Comparison of ENCODE assay signal across 9 cellular contexts in the genomic region with DNA sequence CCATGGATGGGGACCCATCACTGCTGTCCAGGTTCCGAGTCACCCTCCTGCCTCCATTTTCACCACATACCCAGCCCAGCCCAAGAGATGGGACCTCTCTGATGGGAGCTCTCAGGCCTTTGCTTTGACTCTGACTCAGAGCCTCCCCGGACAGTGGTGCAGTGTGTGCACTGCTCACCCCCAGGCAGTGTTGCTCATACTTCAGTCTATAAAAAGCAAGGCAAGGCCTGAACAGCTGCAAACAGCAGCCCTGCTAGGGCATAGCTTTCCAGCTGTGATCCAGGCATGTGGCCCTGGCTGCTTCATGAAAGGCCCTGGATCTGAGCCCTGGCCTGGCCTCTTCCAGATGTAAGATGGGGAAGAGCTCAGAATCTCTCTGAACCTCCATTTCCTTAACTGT.
DNase-seq lines count a peak whose midpoint lies in the region; ATAC-seq and TF ChIP-seq lines count a peak whose summit lies in the region.
"Had no signal": no experiment of that assay in that cellular context is flagged by ENCODE, and none has a peak within 500 bp of the region (broad histone marks: within the 10 kb centered on the region; RNA-seq: fewer than 3 reads in every experiment).

No MANE protein-coding gene starts in this region.

- H3K9me3 Mint-ChIP-seq in brain, result peaks cover 0 to 8% (median 0%) of the 10 kb centered on the region in 5 experiments
- H3K9me3 Mint-ChIP-seq in neural crest cell, result no peaks in the 10 kb centered on the region

- no peak overlapping the region for H3K4me3 ChIP-seq in body of pancreas

- TF ChIP-seq CTCF in brain (conservative IDR thresholded peaks at IDR 0.05), result no peak
- TF ChIP-seq CTCF in neural crest cell (conservative IDR thresholded peaks at IDR 0.05), result no peak
- TF ChIP-seq CTCF in body of pancreas (IDR thresholded peaks at IDR 0.05), result no peak

- H3K36me3 Mint-ChIP-seq in brain, result no peaks in the 10 kb centered on the region
- H3K36me3 Mint-ChIP-seq in neural crest cell (ENCODE audit: low read depth), result no peaks in the 10 kb centered on the region

- no peak for TF ChIP-seq POLR2A in body of pancreas (IDR thresholded peaks at IDR 0.05)

- no peaks in the 10 kb centered on the region for H3K9me3 ChIP-seq in body of pancreas

- intact Hi-C loops in body of pancreas (cut with DNase I), result no loop called here

- no peaks in the 10 kb centered on the region for H3K27me3 Mint-ChIP-seq in brain
- H3K27me3 Mint-ChIP-seq in neural crest cell (ENCODE audit: low read depth), result no peaks in the 10 kb centered on the region

- no peaks in the 10 kb centered on the region for H3K36me3 ChIP-seq in body of pancreas (replicated peaks in 1 of 2; ENCODE audit: insufficient read depth in 1 of 2, low read depth in 2 of 2)

- H3K4me1 Mint-ChIP-seq in brain, result peaks cover 71% of the 10 kb centered on the region
- peaks cover 19% of the 10 kb centered on the region for H3K4me1 Mint-ChIP-seq in neural crest cell

- H3K4me3 Mint-ChIP-seq in brain, result no peak overlapping the region
- no peak overlapping the region for H3K4me3 Mint-ChIP-seq in neural crest cell

- 83 to 94% methylated on average over 1 to 2 of the region's 2 CpGs for WGBS in body of pancreas, 2 donors

- no peak overlapping the region for H3K27ac ChIP-seq in body of pancreas

- no peak for ATAC-seq in HG02938 (IDR thresholded peaks at IDR 0.05; ENCODE audit: unreplicated experiment)
- ATAC-seq in body of pancreas, result no peak

- H3K4me1 ChIP-seq in body of pancreas, result peaks cover 14% of the 10 kb centered on the region

- H3K27me3 ChIP-seq in body of pancreas, result no peaks in the 10 kb centered on the region

- peak; percentile 79 for DNase-seq in GM03348 (ENCODE audit: low spot score)
- peak; percentile 19 for DNase-seq in RPMI8226
- DNase-seq in neural crest cell (ENCODE audit: low read depth, low spot score), result no peak
- DNase-seq in NCI-H774 (lab: John Stamatoyannopoulos, UW), result no peak
- DNase-seq in NCI-H2227 (lab: John Stamatoyannopoulos, UW; ENCODE audit: unreplicated experiment), result no peak
- DNase-seq in body of pancreas, result no peak
- DNase-seq: right cardiac atrium had no signal

- H3K27ac Mint-ChIP-seq in brain, result peak overlapping the region; percentile 14 to 86 (median 53)
- H3K27ac Mint-ChIP-seq in neural crest cell (ENCODE audit: unreplicated experiment), result peak overlapping the region; percentile 31

Comparison
In these comparisons a context has a peak if more than half of its experiments do, and no peak if none do; other contexts are left out.
1. DNase-seq: peak in GM03348 (single experiment) and RPMI8226 (single experiment); none in neural crest cell (single experiment), NCI-H774 (single experiment), NCI-H2227 (single experiment) and body of pancreas (0 of 4).